In the genomic region with DNA sequence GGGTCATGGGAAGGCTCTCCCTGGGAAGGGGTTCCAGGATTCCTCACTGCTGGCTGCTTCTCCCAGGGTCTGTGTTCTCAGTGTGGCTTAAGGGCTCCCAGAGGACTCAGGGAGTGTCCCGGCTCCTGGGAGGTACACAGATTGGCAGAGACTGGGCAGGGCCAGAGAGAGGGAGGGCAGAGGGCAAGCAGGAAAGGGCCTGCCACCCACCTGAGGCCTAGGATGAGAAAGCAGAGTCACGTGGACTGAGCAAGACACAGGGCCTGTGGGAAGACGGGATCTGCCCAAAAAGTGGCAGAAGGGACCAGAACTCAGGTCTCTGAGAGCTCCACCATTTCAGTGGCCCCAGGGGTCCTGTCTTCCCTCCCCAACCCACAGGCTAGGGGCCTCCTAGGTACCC, we compare ENCODE assay signal across 19 cellular contexts. TPM values are rescaled to one million over a fixed set of nuclear protein-coding genes. Genes with fewer than 3 reads are reported as not detected.
DNase-seq lines count a peak whose midpoint lies in the region; TF ChIP-seq lines count a peak whose summit lies in the region.
"Had no signal": no experiment of that assay in that cellular context is flagged by ENCODE, and none has a peak within 500 bp of the region (broad histone marks: within the 10 kb centered on the region; RNA-seq: fewer than 3 reads in every experiment).

No MANE protein-coding gene starts in this region.

- no peaks in the 10 kb centered on the region for H3K4me1 ChIP-seq in breast epithelium
- H3K4me1 ChIP-seq in transverse colon, result peaks cover 0 to 7% (median 3%) of the 10 kb centered on the region in 4 donors

- no peak overlapping the region for H3K4me3 Mint-ChIP-seq in MCF 10A (ENCODE audit: unreplicated experiment)
- H3K4me3 Mint-ChIP-seq in glutamatergic neuron (ENCODE audit: unreplicated experiment), result no peak overlapping the region
- H3K4me3 Mint-ChIP-seq: type B pancreatic cell had no signal

- CTCF ChIA-PET in MCF 10A (lab: Yijun Ruan, JAX), result interaction anchor here (0.6 kb wide), 1 partner anchor 19 kb away, joined by 4 read pairs; no protein-coding TSS in a partner anchor

- no peak for TF ChIP-seq EP300 in transverse colon (IDR thresholded peaks at IDR 0.05; ENCODE audit: low read depth)

- H3K36me3 Mint-ChIP-seq in MCF 10A (ENCODE audit: insufficient read depth, unreplicated experiment) (peaks cover 58% of the 10 kb centered on the region), glutamatergic neuron (ENCODE audit: unreplicated experiment) (no peaks in the 10 kb centered on the region)

- no peaks in the 10 kb centered on the region for H3K9me3 ChIP-seq in breast epithelium
- no peaks in the 10 kb centered on the region for H3K9me3 ChIP-seq in transverse colon

- intact Hi-C loops in MCF 10A (cut with micrococcal nuclease) (loop anchor here (5.0 kb wide), 2 partner anchors 102 to 222 kb away; partner anchors contain the start of gene SCMH1), breast epithelium (cut with DNase I; ENCODE audit: low total_unique reads) (loop anchor here (5.0 kb wide), 1 partner anchor 1657 kb away; no protein-coding TSS in a partner anchor), transverse colon (cut with DNase I; ENCODE audit: low total_unique reads) (no loop called here)

- no peaks in the 10 kb centered on the region for H3K9me3 Mint-ChIP-seq in MCF 10A (ENCODE audit: unreplicated experiment)
- H3K9me3 Mint-ChIP-seq in glutamatergic neuron (ENCODE audit: unreplicated experiment), result peaks cover 10% of the 10 kb centered on the region
- H3K9me3 Mint-ChIP-seq: type B pancreatic cell had no signal

- no peaks in the 10 kb centered on the region for H3K27me3 ChIP-seq in breast epithelium
- H3K27me3 ChIP-seq in transverse colon, result no peaks in the 10 kb centered on the region

- DNase-seq in MCF 10A (ENCODE audit: unreplicated experiment) (peak; percentile 34), breast epithelium (ENCODE audit: low spot score in 2 of 2) (no peak), NCI-H69 (lab: John Stamatoyannopoulos, UW) (peak; percentile 27), glutamatergic neuron (no peak), transverse colon (peak; percentile 24), OCI-M2 (lab: John Stamatoyannopoulos, UW; ENCODE audit: unreplicated experiment) (no peak), H4 (ENCODE audit: low spot score) (no peak), amygdala (lab: John Stamatoyannopoulos, UW) (no peak)
- DNase-seq: activated CD4-positive, alpha-beta T cell treated with anti-CD3 and anti-CD28 coated beads, Interleukin-2, amount 50 U/mL, for 48 hours; activated naive CD4-positive, alpha-beta T cell treated with Interleukin-2 at 50 U/mL for 16 hours; cortex of kidney; EL; Kasumi-1; NCI-H1105 treated with DMSO at 0.1 percent for 48 hours; NCI-H2171; occipital lobe; stimulated activated naive CD4-positive, alpha-beta T cell; SW 1271 had no signal

- peaks cover 7% of the 10 kb centered on the region for H3K4me1 Mint-ChIP-seq in MCF 10A (ENCODE audit: insufficient read depth, unreplicated experiment)
- peaks cover 21% of the 10 kb centered on the region for H3K4me1 Mint-ChIP-seq in glutamatergic neuron (ENCODE audit: low read depth, unreplicated experiment)

- H3K27ac ChIP-seq in breast epithelium (no peak overlapping the region), transverse colon (peak overlapping the region in 1 of 4 donors; percentile 30)

- H3K36me3 ChIP-seq in breast epithelium (no peaks in the 10 kb centered on the region), transverse colon (no peaks in the 10 kb centered on the region)

- H3K27me3 Mint-ChIP-seq in MCF 10A (ENCODE audit: insufficient read depth, unreplicated experiment), result no peaks in the 10 kb centered on the region
- H3K27me3 Mint-ChIP-seq in glutamatergic neuron (ENCODE audit: unreplicated experiment), result peaks cover 5% of the 10 kb centered on the region
- H3K27me3 Mint-ChIP-seq: type B pancreatic cell had no signal

- H3K4me3 ChIP-seq in breast epithelium (no peak overlapping the region), transverse colon (no peak overlapping the region)

- TF ChIP-seq CTCF in MCF 10A (IDR thresholded peaks at IDR 0.05; ENCODE audit: unreplicated experiment) (no peak), breast epithelium (IDR thresholded peaks at IDR 0.05) (no peak), glutamatergic neuron (IDR thresholded peaks at IDR 0.05; ENCODE audit: partially characterized antibody, unreplicated experiment) (no peak), transverse colon (IDR thresholded peaks at IDR 0.05) (no peak)

- in situ Hi-C loops in transverse colon (cut with MboI; ENCODE audit: low pct_ligation_motif_present in 1 of 4, low pct_unique_long_range_greater_than_20kb in 1 of 4, low sequenced_read_pairs in 3 of 4), result no loop called here

- POLR2A ChIA-PET in MCF 10A (lab: Yijun Ruan, JAX), result interaction anchor here (1.6 kb wide), 2 partner anchors 11 to 17 kb away, joined by 4 read pairs; no protein-coding TSS in a partner anchor

- H3K27ac Mint-ChIP-seq in MCF 10A (ENCODE audit: low read depth, unreplicated experiment) (peak overlapping the region; percentile 51), glutamatergic neuron (ENCODE audit: unreplicated experiment) (peak overlapping the region; percentile 38)
- H3K27ac Mint-ChIP-seq: type B pancreatic cell had no signal

- BruUV-seq in MCF 10A (replicated peaks; lab: Mats Ljungman, UMichigan), result no TSS peak

- TF ChIP-seq POLR2A in breast epithelium (IDR thresholded peaks at IDR 0.05), result no peak
- no peak for TF ChIP-seq POLR2A in transverse colon (IDR thresholded peaks at IDR 0.05)

- WGBS in transverse colon (ENCODE audit: low coverage in 1 of 2), 2 donors, result 51% methylated on average over 3 of the region's 3 CpGs; no CpG with 5 or more reads in 1 of the 2 donors

RNA-seq across cellular contexts. Expression of gene SLFNL1, which starts 0.9 kb away (rescaled TPM):
- 0.28 and 0.29 TPM in 2 replicates for total RNA-seq in MCF 10A (2022)
- total RNA-seq in breast epithelium, result under 1 TPM; 0.16 to 0.66 (median 0.29) TPM
- 0.20 TPM for total RNA-seq in glutamatergic neuron (ENCODE audit: unreplicated experiment)
- 1 to 10 TPM in 2 of 4 donors, under 1 TPM in 1, not detected in 1; 0.55 to 3.0 (median 1.3) TPM for total RNA-seq in transverse colon
- total RNA-seq in H4 (2014; rRNA removed; shearing (Covaris generic)), result not detected in 2 replicates

RNA-seq across cellular contexts. Expression of gene CTPS1, which starts 41.2 kb away (rescaled TPM):
- total RNA-seq in MCF 10A (2022) (54.1 and 69.9 TPM in 2 replicates), breast epithelium (10 to 100 TPM; 13.1 to 20.0 (median 13.2) TPM), glutamatergic neuron (ENCODE audit: unreplicated experiment) (110 TPM), transverse colon (10 to 100 TPM in 3 of 4 donors, 1 to 10 TPM in 1; 6.3 to 32.2 (median 19.7) TPM)
- 38.7 and 56.2 TPM in 2 replicates for total RNA-seq in H4 (2014; rRNA removed; shearing (Covaris generic))

Comparison
In these comparisons a context has a peak if more than half of its experiments do, and no peak if none do; other contexts are left out.
1. DNase-seq: peak in MCF 10A (single experiment), NCI-H69 (single experiment) and transverse colon (single experiment); none in breast epithelium (0 of 2), glutamatergic neuron (single experiment), OCI-M2 (single experiment), H4 (single experiment) and amygdala (0 of 56).